27 cellular contexts compared by ENCODE assay signal in genomic region chr17:79216826-79217225, GRCh38.
DNase-seq lines count a peak whose midpoint lies in the region; ATAC-seq, FAIRE-seq and TF ChIP-seq lines count a peak whose summit lies in the region.
"Had no signal": no experiment of that assay in that cellular context is flagged by ENCODE, and none has a peak within 500 bp of the region (broad histone marks: within the 10 kb centered on the region; RNA-seq: fewer than 3 reads in every experiment).

No MANE protein-coding gene starts in this region.

- H3K9ac ChIP-seq in NT2/D1 (ENCODE audit: insufficient read length, low read depth) (peak overlapping the region; percentile 58), H1 (replicated peaks in 1 of 4; ENCODE audit: extremely low read depth in 1 of 4, low read depth in 3 of 4, low read length in 3 of 4) (no peak overlapping the region)
- H3K9ac ChIP-seq: BLaER1 treated with 17β-estradiol and CSF1 and Interleukin-3, amounts not matched to agents 10 nM and 100 nM had no signal

- no peak overlapping the region for H3K4ac ChIP-seq in H1 (replicated peaks; ENCODE audit: insufficient read length, low read depth, low read length)

- H4K5ac ChIP-seq in H1 (ENCODE audit: insufficient read length, low read depth, low read length) = no peak overlapping the region

- H3K9me3 ChIP-seq in HEK293 (ENCODE audit: control insufficient read depth, insufficient read depth, low read depth, low read length) (no peaks in the 10 kb centered on the region), NT2/D1 (ENCODE audit: insufficient read depth, low read length) (no peaks in the 10 kb centered on the region), H1 (ENCODE audit: insufficient read depth in 2 of 2, low read depth in 1 of 2, low read length in 1 of 2) (no peaks in the 10 kb centered on the region)
- H3K9me3 ChIP-seq: A549; BLaER1 treated with 17β-estradiol and CSF1 and Interleukin-3, amounts not matched to agents 10 nM and 100 nM; Caco-2 had no signal

- 97% methylated on average over 6 of the region's 6 CpGs; no CpG with 5 or more reads in 1 of the 2 experiments for WGBS in H1 (ENCODE audit: extremely low coverage in 1 of 2, insufficient coverage in 1 of 2, insufficient read length in 1 of 2, insufficient replicate concordance in 2 of 2, low coverage in 1 of 2, low lambda C conversion rate in 2 of 2, missing lambda C conversion rate in 1 of 2), 2 experiments

- no peaks in the 10 kb centered on the region for H4K20me1 ChIP-seq in H1 (replicated peaks in 1 of 2; ENCODE audit: control insufficient read depth in 1 of 2, insufficient read depth in 2 of 2, low read length in 2 of 2)

- no peak overlapping the region for H3K4me2 ChIP-seq in H1 (ENCODE audit: insufficient read depth in 1 of 2, low read depth in 2 of 2, low read length in 2 of 2)
- H3K4me2 ChIP-seq: A549; BLaER1 treated with 17β-estradiol and CSF1 and Interleukin-3, amounts not matched to agents 10 nM and 100 nM had no signal

- no peak overlapping the region for H2BK15ac ChIP-seq in H1 (ENCODE audit: low read length)

- no peak overlapping the region for H3K14ac ChIP-seq in H1 (ENCODE audit: insufficient read length)

- intact Hi-C loops in sciatic nerve (cut with DNase I) = no loop called here

- no peak for FAIRE-seq in H1 (lab: Jason Lieb, UNC)
- FAIRE-seq: A549, D721Med, GM12878, GM12892, GM18507 had no signal

- H3K27me3 ChIP-seq in NT2/D1 (ENCODE audit: insufficient read depth, insufficient read length) (peaks cover 4% of the 10 kb centered on the region), H1 (replicated peaks in 1 of 4; ENCODE audit: control insufficient read depth in 3 of 4, extremely low read depth in 1 of 4, insufficient read depth in 3 of 4, low read length in 3 of 4) (no peaks in the 10 kb centered on the region; a peak in 1 of 7 replicates)

- no peak overlapping the region for H3K56ac ChIP-seq in H1 (replicated peaks; ENCODE audit: insufficient read length, low read depth, low read length)

- H3K4me1 ChIP-seq in HEK293 (ENCODE audit: control insufficient read depth, insufficient read depth, low read length) (no peaks in the 10 kb centered on the region), NT2/D1 (ENCODE audit: insufficient read depth, insufficient read length) (peaks cover 45% of the 10 kb centered on the region), H1 (replicated peaks in 1 of 4; ENCODE audit: control insufficient read depth in 3 of 4, insufficient read depth in 4 of 4, low read length in 3 of 4) (peaks cover 0 to 52% (median 36%) of the 10 kb centered on the region in 4 experiments; a peak in 6 of 7 replicates)
- H3K4me1 ChIP-seq: A549, Caco-2 had no signal

- no peak for TF ChIP-seq CTCF in HEK293 (tag by site-specific recombination; IDR thresholded peaks at IDR 0.05)
- no peak for TF ChIP-seq CTCF in H1 (IDR thresholded peaks at IDR 0.05; ENCODE audit: control extremely low read depth in 1 of 3, insufficient read depth in 1 of 3, low read depth in 1 of 3, low read length in 3 of 3)

- H2BK120ac ChIP-seq in H1 (replicated peaks; ENCODE audit: low read depth, low read length) = no peak overlapping the region

- no peak overlapping the region for H4K91ac ChIP-seq in H1 (replicated peaks; ENCODE audit: insufficient read length, low read length)

- ATAC-seq in sciatic nerve (no peak), HG02642 (IDR thresholded peaks at IDR 0.05; ENCODE audit: poor library complexity, unreplicated experiment) (no peak)
- ATAC-seq: A549; CD8-positive, alpha-beta T cell; GM12878 had no signal

- H3K23ac ChIP-seq in H1 (ENCODE audit: insufficient read length) = no peak overlapping the region

- no peak overlapping the region for H2AK5ac ChIP-seq in H1 (ENCODE audit: low read depth, low read length)

- H3K79me1 ChIP-seq in H1 (ENCODE audit: low read depth, low read length) = no peaks in the 10 kb centered on the region; the same call in 1 of the 2 replicates

- H2BK12ac ChIP-seq in H1 (ENCODE audit: low read depth, low read length) = no peak overlapping the region; the same call in 1 of the 2 replicates

- no peak for TF ChIP-seq EP300 in H1 (IDR thresholded peaks at IDR 0.05; ENCODE audit: borderline replicate concordance in 1 of 2, low read depth in 2 of 2, low read length in 2 of 2)

- no peak overlapping the region for H2AFZ ChIP-seq in H1 (ENCODE audit: low read length)

- H3K18ac ChIP-seq in H1 (ENCODE audit: extremely low read depth, low read length) = no peak overlapping the region; the same call in none of the 2 replicates

- H3K27ac ChIP-seq in HEK293 (ENCODE audit: extremely low read depth, low read depth, low read length) = no peak overlapping the region
- no peak overlapping the region for H3K27ac ChIP-seq in H1 (ENCODE audit: low read depth, low read length)
- H3K27ac ChIP-seq: A549; BLaER1 treated with 17β-estradiol and CSF1 and Interleukin-3, amounts not matched to agents 10 nM and 100 nM; C4-2B had no signal

- no peak for DNase-seq in NT2/D1 (ENCODE audit: low read depth, low spot score)
- no peak for DNase-seq in H1 (ENCODE audit: low read depth in 1 of 2, low spot score in 2 of 2)
- peak; percentile 49 for DNase-seq in sciatic nerve (ENCODE audit: low spot score)
- no peak for DNase-seq in stimulated activated CD4-positive, alpha-beta T cell treated with anti-CD3 and anti-CD28 coated beads, Interleukin-4, amount 100 ng/mL, for 24 hours
- DNase-seq in UCSD-AML1 (lab: John Stamatoyannopoulos, UW; ENCODE audit: unreplicated experiment) = no peak
- no peak for DNase-seq in stimulated activated naive CD4-positive, alpha-beta T cell (lab: John Stamatoyannopoulos, UW)
- DNase-seq: 8988T; AML-193; Caco-2; Calu3; CD4-positive, alpha-beta T cell; CD8-positive, alpha-beta T cell; DMS153; DMS53; DMS79; DND-41; EL; GDM1 had no signal

- H3K23me2 ChIP-seq in H1 (ENCODE audit: low read depth, low read length) = peaks cover 7% of the 10 kb centered on the region; the same call in 1 of the 2 replicates

- POLR2A ChIA-PET in HEK293 (lab: Yijun Ruan, JAX) (no interaction called here), H1 (lab: Charles Lee; ENCODE audit: partially characterized antibody) (interaction anchor here (0.5 kb wide), 1 partner anchor 232 kb away, joined by 3 read pairs; no protein-coding TSS in a partner anchor)

- H3K36me3 ChIP-seq in HEK293 (ENCODE audit: control insufficient read depth in 2 of 2, insufficient read depth in 1 of 2, low read length in 2 of 2) = no peaks in the 10 kb centered on the region
- no peaks in the 10 kb centered on the region for H3K36me3 ChIP-seq in NT2/D1 (ENCODE audit: insufficient read depth, insufficient read length, low read length)
- H3K36me3 ChIP-seq in H1 (ENCODE audit: control insufficient read depth in 2 of 4, insufficient read depth in 4 of 4, low read length in 3 of 4) = no peaks in the 10 kb centered on the region
- H3K36me3 ChIP-seq: BLaER1 treated with 17β-estradiol and CSF1 and Interleukin-3, amounts not matched to agents 10 nM and 100 nM had no signal

- H2BK20ac ChIP-seq in H1 (ENCODE audit: low read length) = 0 out of 2 replicates have a peak overlapping the region, but pooled peaks have one; percentile 61

- CTCF ChIA-PET in HEK293 (lab: Yijun Ruan, JAX) = interaction anchor here (0.6 to 1.7 kb wide), 2 partner anchors 175 to 525 kb away, joined by 4 to 6 read pairs; no protein-coding TSS in a partner anchor
- CTCF ChIA-PET in H1 (lab: Charles Lee; ENCODE audit: partially characterized antibody) = interaction anchor here (0.9 to 4.3 kb wide), 8 partner anchors 10 to 184 kb away, joined by 3 to 16 read pairs (median 4); no protein-coding TSS in a partner anchor

- TF ChIP-seq POLR2A in H1 (IDR thresholded peaks at IDR 0.05; ENCODE audit: control extremely low read depth in 1 of 2, low read depth in 2 of 2, low read length in 2 of 2) = no peak

- H2BK5ac ChIP-seq in H1 (ENCODE audit: low read depth, low read length) = no peak overlapping the region

- H3K4me3 ChIP-seq in HEK293 (ENCODE audit: low read depth, low read length) (no peak overlapping the region), NT2/D1 (ENCODE audit: insufficient read length, low read depth) (no peak overlapping the region), H1 (ENCODE audit: extremely low read depth in 1 of 4, insufficient read depth in 2 of 4, low read depth in 3 of 4, low read length in 4 of 4) (no peak overlapping the region)
- H3K4me3 ChIP-seq: A549; BLaER1 treated with 17β-estradiol and CSF1 and Interleukin-3, amounts not matched to agents 10 nM and 100 nM; GM12878 had no signal

- no peak for TF ChIP-seq RAD21 in H1 (IDR thresholded peaks at IDR 0.05 in 1 of 2, conservative IDR thresholded peaks at IDR 0.05 in 1 of 2; ENCODE audit: low read depth in 2 of 2, low read length in 2 of 2)

- no peaks in the 10 kb centered on the region for H3K79me2 ChIP-seq in H1 (ENCODE audit: control insufficient read depth in 1 of 2, insufficient read depth in 2 of 2, low read length in 2 of 2)

- no peak overlapping the region for H4K8ac ChIP-seq in H1 (ENCODE audit: extremely low read depth, insufficient read depth, low read length)

TF ChIP-seq in HEK293, 187 proteins besides CTCF, POLR2A, EP300 and RAD21:
- TF ChIP-seq ZNF366 (tag by site-specific recombination; conservative IDR thresholded peaks at IDR 0.05) (no peak), GLIS2 (tag by site-specific recombination; IDR thresholded peaks at IDR 0.05) (peak; percentile 21; the same call in 1 of the 2 replicates)

TF ChIP-seq in H1, 55 proteins besides CTCF, POLR2A, EP300 and RAD21:
- TF ChIP-seq BRCA1 (IDR thresholded peaks at IDR 0.05; ENCODE audit: low read depth, low read length) (no peak), CEBPB (IDR thresholded peaks at IDR 0.05; ENCODE audit: low read depth, low read length) (no peak), EGR1 (IDR thresholded peaks at IDR 0.05; ENCODE audit: borderline replicate concordance, low read depth, low read length) (no peak), FOSL1 (IDR thresholded peaks at IDR 0.05; ENCODE audit: insufficient read depth, low read depth, low read length) (no peak), ASH2L (IDR thresholded peaks at IDR 0.05; ENCODE audit: low read length) (no peak), ZNF274 (IDR thresholded peaks at IDR 0.05; ENCODE audit: borderline replicate concordance, extremely low read depth, low read length) (no peak), KDM4A (IDR thresholded peaks at IDR 0.05; ENCODE audit: low read depth, low read length, severe bottlenecking) (no peak)
